ENCODE assay signal across 15 cellular contexts in the genomic region with DNA sequence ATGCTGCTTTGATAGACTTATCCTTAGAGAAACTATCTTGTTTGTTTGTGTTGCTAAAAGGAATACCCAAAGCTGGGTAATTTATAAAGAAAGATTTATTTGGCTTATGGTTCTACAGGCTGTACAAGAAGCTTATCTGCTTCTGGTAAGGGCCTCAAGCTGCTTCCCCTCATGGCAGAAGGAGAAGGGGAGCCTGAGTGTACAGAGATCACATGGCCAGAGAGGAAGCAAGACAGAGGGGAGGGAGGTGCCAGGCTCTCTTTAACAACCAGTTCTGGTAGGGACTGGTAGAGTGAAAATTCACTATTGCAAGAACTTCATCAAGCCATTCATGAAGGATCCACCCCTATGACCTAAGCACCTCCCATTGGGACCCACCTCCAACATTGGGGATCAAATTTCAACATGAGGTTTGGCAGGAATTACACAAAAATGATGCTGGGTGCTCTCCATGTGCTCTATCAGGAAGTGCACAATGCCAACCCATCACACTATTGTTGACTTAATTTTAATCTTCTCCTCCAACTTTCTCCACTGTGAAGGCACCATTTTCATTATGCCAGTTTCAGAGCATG.
A peak's percentile ranks its signal among the peaks of the same experiment; 100 is the strongest.
DNase-seq lines count a peak whose midpoint lies in the region; ATAC-seq and TF ChIP-seq lines count a peak whose summit lies in the region.
"Had no signal": no experiment of that assay in that cellular context is flagged by ENCODE, and none has a peak within 500 bp of the region (broad histone marks: within the 10 kb centered on the region; RNA-seq: fewer than 3 reads in every experiment).

No MANE protein-coding gene starts in this region.

- H3K9me2 ChIP-seq in GM23248 (ENCODE audit: insufficient read depth), result no peaks in the 10 kb centered on the region

- H3K4me3 ChIP-seq in GM23248 (no peak overlapping the region), LNCaP clone FGC (ENCODE audit: low read depth, low read length) (no peak overlapping the region), heart right ventricle (no peak overlapping the region)
- H3K4me3 ChIP-seq: HAP-1, neural progenitor cell, sigmoid colon had no signal

- no peaks in the 10 kb centered on the region for H3K79me2 ChIP-seq in GM23248 (ENCODE audit: insufficient read depth)

- intact Hi-C loops in heart right ventricle (cut with DNase I), result loop anchor here in 1 of 10 donors (10.0 kb wide), 1 partner anchor 49 kb away; no protein-coding TSS in a partner anchor

- H4K20me1 ChIP-seq in GM23248 (ENCODE audit: insufficient read depth), result no peaks in the 10 kb centered on the region

- no peak overlapping the region for H3K9ac ChIP-seq in GM23248
- H3K9ac ChIP-seq: neural progenitor cell had no signal

- ATAC-seq in heart right ventricle, result no peak
- ATAC-seq in HG03095 (IDR thresholded peaks at IDR 0.05; ENCODE audit: unreplicated experiment), result no peak

- H3K27me3 ChIP-seq in GM23248 (replicated peaks; ENCODE audit: insufficient read depth), result no peaks in the 10 kb centered on the region; the same call in 1 of the 2 replicates
- peaks cover 0 to 9% (median 0%) of the 10 kb centered on the region in 7 donors for H3K27me3 ChIP-seq in heart right ventricle
- H3K27me3 ChIP-seq: neural progenitor cell, sigmoid colon had no signal

- H2AFZ ChIP-seq in GM23248, result no peak overlapping the region
- H2AFZ ChIP-seq: neural progenitor cell had no signal

- H3F3A ChIP-seq in GM23248 (ENCODE audit: insufficient read depth), result no peaks in the 10 kb centered on the region

- H3K36me3 ChIP-seq in GM23248 (ENCODE audit: low read depth), result no peaks in the 10 kb centered on the region
- no peaks in the 10 kb centered on the region for H3K36me3 ChIP-seq in heart right ventricle
- H3K36me3 ChIP-seq: HAP-1, neural progenitor cell, sigmoid colon had no signal

- peak; percentile 27 for DNase-seq in GM23248
- DNase-seq in LNCaP clone FGC (ENCODE audit: low read depth), result peak; percentile 32
- DNase-seq in astrocyte of the hippocampus (ENCODE audit: low read depth, low spot score), result peak; percentile 5
- DNase-seq in iris pigment epithelial cell (ENCODE audit: low read depth), result peak; percentile 52
- DNase-seq in NCI-H524 treated with DMSO at 0.1 percent for 48 hours (lab: John Stamatoyannopoulos, UW), result no peak
- no peak for DNase-seq in heart right ventricle
- DNase-seq: activated B cell treated with CpG ODN at 0.5 μM for 24 hours; activated naive CD8-positive, alpha-beta T cell treated with anti-CD3 and anti-CD28 coated beads for 36 hours; erythroblast; GDM1; NCI-H1694 treated with DMSO at 0.1 percent for 48 hours; sigmoid colon had no signal

- in situ Hi-C loops in GM23248 (cut with MboI), result no loop called here

- H3K4me2 ChIP-seq in GM23248 (ENCODE audit: unreplicated experiment), result no peak overlapping the region
- H3K4me2 ChIP-seq: neural progenitor cell had no signal

- TF ChIP-seq CTCF in LNCaP clone FGC (IDR thresholded peaks at IDR 0.05; ENCODE audit: control insufficient read depth, extremely low read depth, insufficient read depth), result no peak
- no peak for TF ChIP-seq CTCF in heart right ventricle (IDR thresholded peaks at IDR 0.05)

- no peaks in the 10 kb centered on the region for H3K9me3 ChIP-seq in GM23248 (ENCODE audit: low read depth)
- peaks cover 0 to 3% (median 0%) of the 10 kb centered on the region in 11 donors for H3K9me3 ChIP-seq in heart right ventricle
- H3K9me3 ChIP-seq: HAP-1, sigmoid colon had no signal

- H3K4me1 ChIP-seq in GM23248 (ENCODE audit: insufficient read depth) (no peaks in the 10 kb centered on the region), heart right ventricle (no peaks in the 10 kb centered on the region)
- H3K4me1 ChIP-seq: sigmoid colon had no signal

- H3K27ac ChIP-seq in GM23248 (no peak overlapping the region), heart right ventricle (no peak overlapping the region)
- H3K27ac ChIP-seq: neural progenitor cell, sigmoid colon had no signal

Comparison
In these comparisons a context has a peak if more than half of its experiments do, and no peak if none do; other contexts are left out.
1. DNase-seq: peak in GM23248 (single experiment), LNCaP clone FGC (single experiment), astrocyte of the hippocampus (single experiment) and iris pigment epithelial cell (single experiment); none in NCI-H524 treated with DMSO at 0.1 percent for 48 hours (single experiment) and heart right ventricle (0 of 2).